8 cellular contexts compared by ENCODE assay signal in the genomic region with DNA sequence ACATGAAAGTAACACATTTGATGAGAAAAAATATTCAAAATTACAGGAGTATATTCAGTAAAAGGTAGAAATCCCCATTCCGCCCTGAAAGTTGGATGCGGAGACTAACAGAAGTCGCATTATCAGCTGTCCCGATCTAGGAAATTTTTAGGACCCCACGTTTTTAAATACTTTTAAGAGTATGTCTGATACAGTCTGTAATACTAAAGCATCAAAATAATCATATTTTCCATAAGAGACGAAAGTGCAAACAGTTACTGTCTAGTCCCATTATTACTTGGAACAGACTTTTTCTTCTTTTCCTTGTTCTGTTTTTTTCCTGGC. TPM values are rescaled to one million over a fixed set of nuclear protein-coding genes. Genes with fewer than 3 reads are reported as not detected.
DNase-seq lines count a peak whose midpoint lies in the region; ATAC-seq lines count a peak whose summit lies in the region.

No MANE protein-coding gene starts in this region.

- H3K4me3 Mint-ChIP-seq in IgD-negative memory B cell: peak overlapping the region; percentile 62 to 79 (median 68)
- peak overlapping the region; percentile 57 for H3K4me3 Mint-ChIP-seq in activated naive CD8-positive, alpha-beta T cell treated with anti-CD3 and anti-CD28 coated beads for 36 hours
- peak overlapping the region; percentile 29 to 77 (median 56) for H3K4me3 Mint-ChIP-seq in immature natural killer cell
- H3K4me3 Mint-ChIP-seq in stimulated activated effector memory CD8-positive, alpha-beta T cell treated with anti-CD3 and anti-CD28 coated beads, Interleukin-12 subunit alpha, Interleukin-12 subunit beta, amount 100 ng/mL, for 72 hours: peak overlapping the region; percentile 59

- no peak overlapping the region for H3K27ac Mint-ChIP-seq in IgD-negative memory B cell
- H3K27ac Mint-ChIP-seq in activated naive CD8-positive, alpha-beta T cell treated with anti-CD3 and anti-CD28 coated beads for 36 hours: peak overlapping the region; percentile 54
- H3K27ac Mint-ChIP-seq in immature natural killer cell: no peak overlapping the region
- no peak overlapping the region for H3K27ac Mint-ChIP-seq in stimulated activated effector memory CD8-positive, alpha-beta T cell treated with anti-CD3 and anti-CD28 coated beads, Interleukin-12 subunit alpha, Interleukin-12 subunit beta, amount 100 ng/mL, for 72 hours

- peaks cover 0 to 4% (median 0%) of the 10 kb centered on the region in 3 donors for H3K4me1 Mint-ChIP-seq in IgD-negative memory B cell
- peaks cover 11% of the 10 kb centered on the region for H3K4me1 Mint-ChIP-seq in activated naive CD8-positive, alpha-beta T cell treated with anti-CD3 and anti-CD28 coated beads for 36 hours
- H3K4me1 Mint-ChIP-seq in immature natural killer cell: peaks cover 0 to 4% of the 10 kb centered on the region in 2 donors
- no peaks in the 10 kb centered on the region for H3K4me1 Mint-ChIP-seq in stimulated activated effector memory CD8-positive, alpha-beta T cell treated with anti-CD3 and anti-CD28 coated beads, Interleukin-12 subunit alpha, Interleukin-12 subunit beta, amount 100 ng/mL, for 72 hours

- peaks cover 0 to 4% (median 2%) of the 10 kb centered on the region in 3 donors for H3K9me3 Mint-ChIP-seq in IgD-negative memory B cell
- peaks cover 3% of the 10 kb centered on the region for H3K9me3 Mint-ChIP-seq in activated naive CD8-positive, alpha-beta T cell treated with anti-CD3 and anti-CD28 coated beads for 36 hours
- peaks cover 0 to under 1% (median 0%) of the 10 kb centered on the region in 6 donors for H3K9me3 Mint-ChIP-seq in immature natural killer cell
- no peaks in the 10 kb centered on the region for H3K9me3 Mint-ChIP-seq in stimulated activated effector memory CD8-positive, alpha-beta T cell treated with anti-CD3 and anti-CD28 coated beads, Interleukin-12 subunit alpha, Interleukin-12 subunit beta, amount 100 ng/mL, for 72 hours

- H3K36me3 Mint-ChIP-seq in IgD-negative memory B cell (no peaks in the 10 kb centered on the region), immature natural killer cell (no peaks in the 10 kb centered on the region)
- H3K36me3 Mint-ChIP-seq in activated naive CD8-positive, alpha-beta T cell treated with anti-CD3 and anti-CD28 coated beads for 36 hours: peaks cover 2% of the 10 kb centered on the region
- H3K36me3 Mint-ChIP-seq in stimulated activated effector memory CD8-positive, alpha-beta T cell treated with anti-CD3 and anti-CD28 coated beads, Interleukin-12 subunit alpha, Interleukin-12 subunit beta, amount 100 ng/mL, for 72 hours: no peaks in the 10 kb centered on the region

- no peak for ATAC-seq in stimulated activated effector memory CD8-positive, alpha-beta T cell treated with anti-CD3 and anti-CD28 coated beads, Interleukin-12 subunit alpha, Interleukin-12 subunit beta, amount 100 ng/mL, for 72 hours

- DNase-seq in activated naive CD8-positive, alpha-beta T cell treated with anti-CD3 and anti-CD28 coated beads for 36 hours: no peak
- DNase-seq in immature natural killer cell: no peak
- DNase-seq in stimulated activated effector memory CD8-positive, alpha-beta T cell treated with anti-CD3 and anti-CD28 coated beads, Interleukin-12 subunit alpha, Interleukin-12 subunit beta, amount 100 ng/mL, for 72 hours (ENCODE audit: low spot score in 2 of 2): no peak
- no peak for DNase-seq in mesenteric fat pad (ENCODE audit: low spot score)
- DNase-seq in HK-2 (ENCODE audit: unreplicated experiment): no peak
- DNase-seq in NCI-H1048 (lab: John Stamatoyannopoulos, UW): no peak
- DNase-seq in NCI-H345 treated with DMSO at 0.1 percent for 48 hours (lab: John Stamatoyannopoulos, UW; ENCODE audit: unreplicated experiment): no peak

- H3K27me3 Mint-ChIP-seq in IgD-negative memory B cell (peaks cover 3% of the 10 kb centered on the region), immature natural killer cell (ENCODE audit: low read depth in 3 of 3) (peaks cover 3 to 15% (median 5%) of the 10 kb centered on the region in 3 donors)
- peaks cover 20% of the 10 kb centered on the region for H3K27me3 Mint-ChIP-seq in activated naive CD8-positive, alpha-beta T cell treated with anti-CD3 and anti-CD28 coated beads for 36 hours

RNA-seq across cellular contexts. Expression of gene PLAGL1, which starts 0.6 kb away (rescaled TPM):
- polyA plus RNA-seq in IgD-negative memory B cell: 4.5 TPM
- 10 to 100 TPM; 13.1 to 14.5 TPM for total RNA-seq in activated naive CD8-positive, alpha-beta T cell treated with anti-CD3 and anti-CD28 coated beads for 36 hours
- 1 to 10 TPM in 2 of 3 donors, not detected in 1; 2.4 to 2.9 TPM for polyA plus RNA-seq in immature natural killer cell
- total RNA-seq in mesenteric fat pad: 40.9 TPM
